ENCODE assay signal across 17 cellular contexts in the genomic region with DNA sequence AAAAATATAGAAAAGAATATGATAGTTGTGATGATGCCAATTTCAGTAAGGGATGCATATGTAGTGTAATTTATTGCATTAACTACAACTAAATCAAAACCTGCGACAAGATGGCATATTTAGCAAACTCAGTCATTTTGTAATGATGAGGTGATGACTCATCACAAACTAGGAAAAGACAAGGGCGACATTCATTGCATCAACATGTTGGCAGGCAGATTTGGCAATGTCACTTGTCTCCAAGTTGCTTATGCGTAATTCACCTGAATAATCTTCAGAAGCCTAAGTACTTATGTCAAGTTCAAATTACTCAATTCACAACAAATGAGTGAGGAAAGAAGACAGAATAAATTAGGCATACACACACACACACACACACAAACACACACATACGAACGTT.
DNase-seq lines count a peak whose midpoint lies in the region; ATAC-seq, FAIRE-seq and TF ChIP-seq lines count a peak whose summit lies in the region.
"Had no signal": no experiment of that assay in that cellular context is flagged by ENCODE, and none has a peak within 500 bp of the region (broad histone marks: within the 10 kb centered on the region; RNA-seq: fewer than 3 reads in every experiment).

No MANE protein-coding gene starts in this region.

- TF ChIP-seq POLR2A in K562 (conservative IDR thresholded peaks at IDR 0.05) (no peak), upper lobe of left lung (IDR thresholded peaks at IDR 0.05) (no peak)

- no peaks in the 10 kb centered on the region for H3K9me1 ChIP-seq in K562 (ENCODE audit: control insufficient read depth, insufficient read depth, low read length)

- peak; percentile 25 for DNase-seq in ELR (ENCODE audit: low read depth)
- peak; percentile 71 for DNase-seq in M059J (ENCODE audit: low read depth)
- DNase-seq in K562 (ENCODE audit: extremely low read depth in 1 of 4, low spot score in 3 of 4), result no peak
- DNase-seq in right cardiac atrium, result peak in 2 of 3 donors; percentile 17 to 47
- no peak for DNase-seq in NCI-H1436 (lab: John Stamatoyannopoulos, UW)
- DNase-seq in NCI-H1105 treated with DMSO at 0.1 percent for 48 hours (lab: John Stamatoyannopoulos, UW), result no peak
- no peak for DNase-seq in upper lobe of left lung
- DNase-seq: activated CD4-positive, alpha-beta T cell treated with anti-CD3 and anti-CD28 coated beads for 1 hour; heart right ventricle; Karpas-422; naive B cell; NCI-H187; NCI-H526 had no signal

- no peaks in the 10 kb centered on the region for H3K27me3 ChIP-seq in K562 (ENCODE audit: control insufficient read depth in 2 of 2, insufficient read depth in 2 of 2, low read length in 2 of 2)
- no peaks in the 10 kb centered on the region for H3K27me3 ChIP-seq in right cardiac atrium (ENCODE audit: control insufficient read depth, insufficient read depth)
- H3K27me3 ChIP-seq in upper lobe of left lung, result no peaks in the 10 kb centered on the region
- H3K27me3 ChIP-seq: heart right ventricle had no signal

- no peak for FAIRE-seq in K562 (lab: Jason Lieb, UNC)
- FAIRE-seq: D721Med, GM19239 had no signal

- CTCF ChIA-PET in K562 (lab: Yijun Ruan, JAX; ENCODE audit: low intra/inter-chr PET ratio), result no interaction called here

- TF ChIP-seq RAD21 in K562 (CRISPR knock-in tag; conservative IDR thresholded peaks at IDR 0.05 in 1 of 2, IDR thresholded peaks at IDR 0.05 in 1 of 2), result no peak

- no peak for ATAC-seq in K562
- peak in 1 of 2 donors; percentile 65 for ATAC-seq in right cardiac atrium
- no peak for ATAC-seq in upper lobe of left lung (ENCODE audit: low FRiP score in 2 of 2)
- ATAC-seq: activated T-helper 17 cell treated with anti-CD3 and anti-CD28 coated beads, Interleukin-2, amount 50 U/mL, for 72 hours had no signal

- WGBS in K562 (ENCODE audit: insufficient coverage, low coverage, missing lambda C conversion rate), result 0% methylated on average over 5 of the region's 5 CpGs
- 47% methylated on average over 5 of the region's 5 CpGs for WGBS in right cardiac atrium
- 69 to 73% methylated on average over 5 of the region's 5 CpGs for WGBS in upper lobe of left lung, 2 donors

- no peak overlapping the region for H2AFZ ChIP-seq in K562 (ENCODE audit: low read depth, low read length)
- H2AFZ ChIP-seq: parathyroid adenoma had no signal

- no peak overlapping the region for H3K4me2 ChIP-seq in K562 (ENCODE audit: insufficient read depth, low read length)

- TF ChIP-seq EP300 in K562 (IDR thresholded peaks at IDR 0.05; ENCODE audit: low read length) (no peak), upper lobe of left lung (IDR thresholded peaks at IDR 0.05) (no peak)

- H4K20me1 ChIP-seq in K562 (replicated peaks; ENCODE audit: control insufficient read depth, insufficient read depth, low read length), result no peaks in the 10 kb centered on the region

- no peak for TF ChIP-seq CTCF in K562 (IDR thresholded peaks at IDR 0.05 in 2 of 3, conservative IDR thresholded peaks at IDR 0.05 in 1 of 3; ENCODE audit: insufficient read depth in 2 of 3, low read depth in 1 of 3, low read length in 3 of 3)
- TF ChIP-seq CTCF in upper lobe of left lung (IDR thresholded peaks at IDR 0.05), result no peak

- H3K9me3 ChIP-seq in K562 (replicated peaks; ENCODE audit: control insufficient read depth, insufficient read depth, low read depth, low read length), result no peaks in the 10 kb centered on the region
- no peaks in the 10 kb centered on the region for H3K9me3 ChIP-seq in right cardiac atrium (ENCODE audit: control insufficient read depth, low read length)
- H3K9me3 ChIP-seq in upper lobe of left lung, result peaks cover 0 to 15% (median 9%) of the 10 kb centered on the region in 4 donors

- no peaks in the 10 kb centered on the region for H3K79me2 ChIP-seq in K562 (ENCODE audit: control insufficient read depth, insufficient read depth, low read length)
- H3K79me2 ChIP-seq: parathyroid adenoma had no signal

- no peak overlapping the region for H3K27ac ChIP-seq in K562 (ENCODE audit: extremely low read depth, low read depth, low read length)
- no peak overlapping the region for H3K27ac ChIP-seq in right cardiac atrium (ENCODE audit: low read length)
- H3K27ac ChIP-seq in upper lobe of left lung, result no peak overlapping the region
- H3K27ac ChIP-seq: heart right ventricle, parathyroid adenoma had no signal

- H3K4me3 ChIP-seq in K562, result no peak overlapping the region
- H3K4me3 ChIP-seq in right cardiac atrium (ENCODE audit: low read length), result no peak overlapping the region
- H3K4me3 ChIP-seq in upper lobe of left lung, result no peak overlapping the region
- H3K4me3 ChIP-seq: heart right ventricle had no signal

- BruUV-seq in K562 (replicated peaks; lab: Mats Ljungman, UMichigan), result no TSS peak

- H3K36me3 ChIP-seq in K562 (ENCODE audit: control insufficient read depth, insufficient read depth, low read length) (no peaks in the 10 kb centered on the region), upper lobe of left lung (no peaks in the 10 kb centered on the region)
- H3K36me3 ChIP-seq: heart right ventricle had no signal

- POLR2A ChIA-PET in K562 (lab: Yijun Ruan, JAX), result no interaction called here

- in situ Hi-C loops in K562 (cut with MboI), result no loop called here

- H3K4me1 ChIP-seq in K562 (replicated peaks in 1 of 2; ENCODE audit: control insufficient read depth in 2 of 2, insufficient read depth in 2 of 2, low read length in 2 of 2) (no peaks in the 10 kb centered on the region), right cardiac atrium (ENCODE audit: control insufficient read depth, insufficient read depth, low read length) (no peaks in the 10 kb centered on the region), upper lobe of left lung (no peaks in the 10 kb centered on the region)
- H3K4me1 ChIP-seq: heart right ventricle, parathyroid adenoma had no signal

- H3K9ac ChIP-seq in K562 (ENCODE audit: insufficient read depth in 1 of 2, low read depth in 2 of 2, low read length in 2 of 2), result no peak overlapping the region
- H3K9ac ChIP-seq: parathyroid adenoma had no signal

- intact Hi-C loops in K562 (cut with micrococcal nuclease), result no loop called here
- intact Hi-C loops in right cardiac atrium (cut with DNase I), result no loop called here

TF ChIP-seq in K562, 482 proteins besides CTCF, POLR2A, EP300 and RAD21 (continues in another document):
- TF ChIP-seq SRSF7 (optimal IDR thresholded peaks at IDR 0.05; ENCODE audit: low read depth, low read length), result no peak
- TF ChIP-seq, protein P1, sequence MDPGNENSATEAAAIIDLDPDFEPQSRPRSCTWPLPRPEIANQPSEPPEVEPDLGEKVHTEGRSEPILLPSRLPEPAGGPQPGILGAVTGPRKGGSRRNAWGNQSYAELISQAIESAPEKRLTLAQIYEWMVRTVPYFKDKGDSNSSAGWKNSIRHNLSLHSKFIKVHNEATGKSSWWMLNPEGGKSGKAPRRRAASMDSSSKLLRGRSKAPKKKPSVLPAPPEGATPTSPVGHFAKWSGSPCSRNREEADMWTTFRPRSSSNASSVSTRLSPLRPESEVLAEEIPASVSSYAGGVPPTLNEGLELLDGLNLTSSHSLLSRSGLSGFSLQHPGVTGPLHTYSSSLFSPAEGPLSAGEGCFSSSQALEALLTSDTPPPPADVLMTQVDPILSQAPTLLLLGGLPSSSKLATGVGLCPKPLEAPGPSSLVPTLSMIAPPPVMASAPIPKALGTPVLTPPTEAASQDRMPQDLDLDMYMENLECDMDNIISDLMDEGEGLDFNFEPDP (CRISPR knock-in tag; IDR thresholded peaks at IDR 0.05), result no peak
- no peak for TF ChIP-seq DACH1 (IDR thresholded peaks at IDR 0.05; ENCODE audit: partially characterized antibody)
- TF ChIP-seq HLTF (IDR thresholded peaks at IDR 0.05), result no peak
- no peak for TF ChIP-seq JUND (IDR thresholded peaks at IDR 0.05; ENCODE audit: borderline replicate concordance, low read depth, low read length)
- TF ChIP-seq JUND (tag; IDR thresholded peaks at IDR 0.05; ENCODE audit: borderline replicate concordance, low read depth, low read length), result no peak
- TF ChIP-seq, protein P2, sequence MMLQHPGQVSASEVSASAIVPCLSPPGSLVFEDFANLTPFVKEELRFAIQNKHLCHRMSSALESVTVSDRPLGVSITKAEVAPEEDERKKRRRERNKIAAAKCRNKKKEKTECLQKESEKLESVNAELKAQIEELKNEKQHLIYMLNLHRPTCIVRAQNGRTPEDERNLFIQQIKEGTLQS (IDR thresholded peaks at IDR 0.05), result peak; percentile 44; the same call in 1 of the 2 replicates
- TF ChIP-seq, protein P2 (CRISPR knock-in tag; conservative IDR thresholded peaks at IDR 0.05), result no peak
- no peak for TF ChIP-seq BDP1 (IDR thresholded peaks at IDR 0.05; ENCODE audit: insufficient read depth, insufficient read length)
- no peak for TF ChIP-seq ZBED1 (IDR thresholded peaks at IDR 0.05)
- peak; percentile 75 for TF ChIP-seq ZNF316 (IDR thresholded peaks at IDR 0.05)
- TF ChIP-seq ZFX (CRISPR knock-in tag; IDR thresholded peaks at IDR 0.05), result no peak
- TF ChIP-seq MCM7 (IDR thresholded peaks at IDR 0.05), result no peak
- no peak for TF ChIP-seq PHTF2 (CRISPR knock-in tag; IDR thresholded peaks at IDR 0.05)
- TF ChIP-seq TCF3 (CRISPR knock-in tag; IDR thresholded peaks at IDR 0.05), result no peak
- TF ChIP-seq JUNB (CRISPR knock-in tag; conservative IDR thresholded peaks at IDR 0.05), result peak; percentile 70
- TF ChIP-seq ETV1 (tag; conservative IDR thresholded peaks at IDR 0.05; ENCODE audit: low read depth), result no peak
- TF ChIP-seq, protein P3, sequence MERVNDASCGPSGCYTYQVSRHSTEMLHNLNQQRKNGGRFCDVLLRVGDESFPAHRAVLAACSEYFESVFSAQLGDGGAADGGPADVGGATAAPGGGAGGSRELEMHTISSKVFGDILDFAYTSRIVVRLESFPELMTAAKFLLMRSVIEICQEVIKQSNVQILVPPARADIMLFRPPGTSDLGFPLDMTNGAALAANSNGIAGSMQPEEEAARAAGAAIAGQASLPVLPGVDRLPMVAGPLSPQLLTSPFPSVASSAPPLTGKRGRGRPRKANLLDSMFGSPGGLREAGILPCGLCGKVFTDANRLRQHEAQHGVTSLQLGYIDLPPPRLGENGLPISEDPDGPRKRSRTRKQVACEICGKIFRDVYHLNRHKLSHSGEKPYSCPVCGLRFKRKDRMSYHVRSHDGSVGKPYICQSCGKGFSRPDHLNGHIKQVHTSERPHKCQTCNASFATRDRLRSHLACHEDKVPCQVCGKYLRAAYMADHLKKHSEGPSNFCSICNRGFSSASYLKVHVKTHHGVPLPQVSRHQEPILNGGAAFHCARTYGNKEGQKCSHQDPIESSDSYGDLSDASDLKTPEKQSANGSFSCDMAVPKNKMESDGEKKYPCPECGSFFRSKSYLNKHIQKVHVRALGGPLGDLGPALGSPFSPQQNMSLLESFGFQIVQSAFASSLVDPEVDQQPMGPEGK (CRISPR knock-in tag; IDR thresholded peaks at IDR 0.05; ENCODE audit: borderline replicate concordance), result no peak
- TF ChIP-seq SRSF1 (IDR thresholded peaks at IDR 0.05; ENCODE audit: low read depth, low read length), result no peak

Comparison
In these comparisons a context has a peak if more than half of its experiments do, and no peak if none do; other contexts are left out.
1. DNase-seq: peak in ELR (single experiment), M059J (single experiment) and right cardiac atrium (2 of 3); none in K562 (0 of 4), NCI-H1436 (single experiment), NCI-H1105 treated with DMSO at 0.1 percent for 48 hours (single experiment) and upper lobe of left lung (0 of 2).